Comparison of ENCODE assay signal across 11 cellular contexts in genomic region chr6:14747881-14748520, GRCh38.
DNase-seq lines count a peak whose midpoint lies in the region; ATAC-seq lines count a peak whose summit lies in the region.
"Had no signal": no experiment of that assay in that cellular context is flagged by ENCODE, and none has a peak within 500 bp of the region (broad histone marks: within the 10 kb centered on the region; RNA-seq: fewer than 3 reads in every experiment).

No MANE protein-coding gene starts in this region.

- H3K36me3 Mint-ChIP-seq in activated naive CD4-positive, alpha-beta T cell treated with anti-CD3 and anti-CD28 coated beads for 36 hours (ENCODE audit: low read depth), result peaks cover 2% of the 10 kb centered on the region
- peaks cover 3% of the 10 kb centered on the region for H3K36me3 Mint-ChIP-seq in activated naive CD4-positive, alpha-beta T cell treated with anti-CD3 and anti-CD28 coated beads, Interleukin-2, amount 10 ng/mL, durations not matched to agents 7 days and 5 days
- no peaks in the 10 kb centered on the region for H3K36me3 Mint-ChIP-seq in effector memory CD8-positive, alpha-beta T cell (ENCODE audit: insufficient read depth)
- H3K36me3 Mint-ChIP-seq in stimulated activated memory B cell treated with anti-CD40 and anti-IgM and Interleukin-4, amounts not matched to agents 10 μg/mL and 1 μg/mL and 100 μg/mL, for 72 hours, result no peaks in the 10 kb centered on the region
- H3K36me3 Mint-ChIP-seq: mesothelial cell of epicardium had no signal

- peak; percentile 68 for DNase-seq in activated naive CD4-positive, alpha-beta T cell treated with anti-CD3 and anti-CD28 coated beads for 36 hours
- DNase-seq in activated naive CD4-positive, alpha-beta T cell treated with anti-CD3 and anti-CD28 coated beads, Interleukin-2, amount 10 ng/mL, durations not matched to agents 7 days and 5 days, result no peak
- DNase-seq in OCI-M1 (lab: John Stamatoyannopoulos, UW) (peak; percentile 43), NCI-H2227 treated with DMSO at 0.1 percent for 48 hours (lab: John Stamatoyannopoulos, UW) (no peak), NCI-H1092 (lab: John Stamatoyannopoulos, UW) (no peak)
- DNase-seq in effector memory CD8-positive, alpha-beta T cell, result no peak
- DNase-seq: activated naive CD8-positive, alpha-beta T cell treated with anti-CD3 and anti-CD28 coated beads, Interleukin-2, amount 10 ng/mL, durations not matched to agents 7 days and 5 days; WERI-Rb-1 had no signal

- no peak overlapping the region for H3K4me3 Mint-ChIP-seq in activated naive CD4-positive, alpha-beta T cell treated with anti-CD3 and anti-CD28 coated beads for 36 hours
- H3K4me3 Mint-ChIP-seq in activated naive CD4-positive, alpha-beta T cell treated with anti-CD3 and anti-CD28 coated beads, Interleukin-2, amount 10 ng/mL, durations not matched to agents 7 days and 5 days, result no peak overlapping the region
- peak overlapping the region in 1 of 2 donors; percentile 32 for H3K4me3 Mint-ChIP-seq in effector memory CD8-positive, alpha-beta T cell
- H3K4me3 Mint-ChIP-seq in stimulated activated memory B cell treated with anti-CD40 and anti-IgM and Interleukin-4, amounts not matched to agents 10 μg/mL and 1 μg/mL and 100 μg/mL, for 72 hours, result no peak overlapping the region
- H3K4me3 Mint-ChIP-seq: activated naive CD8-positive, alpha-beta T cell treated with anti-CD3 and anti-CD28 coated beads, Interleukin-2, amount 10 ng/mL, durations not matched to agents 7 days and 5 days; mesothelial cell of epicardium had no signal

- CTCF ChIA-PET in activated naive CD4-positive, alpha-beta T cell treated with anti-CD3 and anti-CD28 coated beads for 36 hours (lab: Charles Lee), result interaction anchor here (1.8 kb wide), 1 partner anchor 12 kb away, joined by 5 read pairs; no protein-coding TSS in a partner anchor
- CTCF ChIA-PET in activated naive CD4-positive, alpha-beta T cell treated with anti-CD3 and anti-CD28 coated beads, Interleukin-2, amount 10 ng/mL, durations not matched to agents 7 days and 5 days (lab: Charles Lee), result no interaction called here

- peak overlapping the region; percentile 76 for H3K27ac Mint-ChIP-seq in activated naive CD4-positive, alpha-beta T cell treated with anti-CD3 and anti-CD28 coated beads for 36 hours
- H3K27ac Mint-ChIP-seq in activated naive CD4-positive, alpha-beta T cell treated with anti-CD3 and anti-CD28 coated beads, Interleukin-2, amount 10 ng/mL, durations not matched to agents 7 days and 5 days, result no peak overlapping the region
- no peak overlapping the region for H3K27ac Mint-ChIP-seq in effector memory CD8-positive, alpha-beta T cell
- peak overlapping the region; percentile 69 for H3K27ac Mint-ChIP-seq in stimulated activated memory B cell treated with anti-CD40 and anti-IgM and Interleukin-4, amounts not matched to agents 10 μg/mL and 1 μg/mL and 100 μg/mL, for 72 hours
- H3K27ac Mint-ChIP-seq: activated naive CD8-positive, alpha-beta T cell treated with anti-CD3 and anti-CD28 coated beads, Interleukin-2, amount 10 ng/mL, durations not matched to agents 7 days and 5 days; mesothelial cell of epicardium had no signal

- peaks cover 61% of the 10 kb centered on the region for H3K4me1 Mint-ChIP-seq in activated naive CD4-positive, alpha-beta T cell treated with anti-CD3 and anti-CD28 coated beads for 36 hours (ENCODE audit: low read depth)
- peaks cover 28% of the 10 kb centered on the region for H3K4me1 Mint-ChIP-seq in activated naive CD4-positive, alpha-beta T cell treated with anti-CD3 and anti-CD28 coated beads, Interleukin-2, amount 10 ng/mL, durations not matched to agents 7 days and 5 days
- H3K4me1 Mint-ChIP-seq in effector memory CD8-positive, alpha-beta T cell (ENCODE audit: low read depth in 2 of 2), result peaks cover 12 to 21% of the 10 kb centered on the region in 2 donors
- peaks cover 50% of the 10 kb centered on the region for H3K4me1 Mint-ChIP-seq in stimulated activated memory B cell treated with anti-CD40 and anti-IgM and Interleukin-4, amounts not matched to agents 10 μg/mL and 1 μg/mL and 100 μg/mL, for 72 hours

- ATAC-seq in effector memory CD8-positive, alpha-beta T cell (replicated peaks), result peak; percentile 71
- ATAC-seq in stimulated activated memory B cell treated with anti-CD40 and anti-IgM and Interleukin-4, amounts not matched to agents 10 μg/mL and 1 μg/mL and 100 μg/mL, for 72 hours, result no peak
- ATAC-seq in HG02884 (IDR thresholded peaks at IDR 0.05; ENCODE audit: unreplicated experiment), result no peak

- intact Hi-C loops in activated naive CD4-positive, alpha-beta T cell treated with anti-CD3 and anti-CD28 coated beads for 36 hours (cut with micrococcal nuclease), result loop anchor here (1.0 kb wide), 5 partner anchors 15 to 436 kb away; no protein-coding TSS in a partner anchor

- H3K27me3 Mint-ChIP-seq in activated naive CD4-positive, alpha-beta T cell treated with anti-CD3 and anti-CD28 coated beads for 36 hours (ENCODE audit: low read depth), result no peaks in the 10 kb centered on the region
- peaks cover 3% of the 10 kb centered on the region for H3K27me3 Mint-ChIP-seq in activated naive CD4-positive, alpha-beta T cell treated with anti-CD3 and anti-CD28 coated beads, Interleukin-2, amount 10 ng/mL, durations not matched to agents 7 days and 5 days
- peaks cover 5 to 18% of the 10 kb centered on the region in 2 donors for H3K27me3 Mint-ChIP-seq in effector memory CD8-positive, alpha-beta T cell
- no peaks in the 10 kb centered on the region for H3K27me3 Mint-ChIP-seq in stimulated activated memory B cell treated with anti-CD40 and anti-IgM and Interleukin-4, amounts not matched to agents 10 μg/mL and 1 μg/mL and 100 μg/mL, for 72 hours

- peaks cover 2% of the 10 kb centered on the region for H3K9me3 Mint-ChIP-seq in activated naive CD4-positive, alpha-beta T cell treated with anti-CD3 and anti-CD28 coated beads for 36 hours
- H3K9me3 Mint-ChIP-seq in activated naive CD4-positive, alpha-beta T cell treated with anti-CD3 and anti-CD28 coated beads, Interleukin-2, amount 10 ng/mL, durations not matched to agents 7 days and 5 days, result peaks cover 2% of the 10 kb centered on the region
- no peaks in the 10 kb centered on the region for H3K9me3 Mint-ChIP-seq in effector memory CD8-positive, alpha-beta T cell
- peaks cover 2% of the 10 kb centered on the region for H3K9me3 Mint-ChIP-seq in stimulated activated memory B cell treated with anti-CD40 and anti-IgM and Interleukin-4, amounts not matched to agents 10 μg/mL and 1 μg/mL and 100 μg/mL, for 72 hours

Comparison
In these comparisons a context has a peak if more than half of its experiments do, and no peak if none do; other contexts are left out.
1. DNase-seq: peak in activated naive CD4-positive, alpha-beta T cell treated with anti-CD3 and anti-CD28 coated beads for 36 hours (single experiment) and OCI-M1 (single experiment); none in activated naive CD4-positive, alpha-beta T cell treated with anti-CD3 and anti-CD28 coated beads, Interleukin-2, amount 10 ng/mL, durations not matched to agents 7 days and 5 days (single experiment), effector memory CD8-positive, alpha-beta T cell (0 of 3), NCI-H2227 treated with DMSO at 0.1 percent for 48 hours (single experiment) and NCI-H1092 (single experiment).
2. H3K27ac Mint-ChIP-seq: peak in activated naive CD4-positive, alpha-beta T cell treated with anti-CD3 and anti-CD28 coated beads for 36 hours (single experiment) and stimulated activated memory B cell treated with anti-CD40 and anti-IgM and Interleukin-4, amounts not matched to agents 10 μg/mL and 1 μg/mL and 100 μg/mL, for 72 hours (single experiment); none in activated naive CD4-positive, alpha-beta T cell treated with anti-CD3 and anti-CD28 coated beads, Interleukin-2, amount 10 ng/mL, durations not matched to agents 7 days and 5 days (single experiment) and effector memory CD8-positive, alpha-beta T cell (0 of 2).